ENCODE assay signal across 2 cellular contexts in the genomic region with DNA sequence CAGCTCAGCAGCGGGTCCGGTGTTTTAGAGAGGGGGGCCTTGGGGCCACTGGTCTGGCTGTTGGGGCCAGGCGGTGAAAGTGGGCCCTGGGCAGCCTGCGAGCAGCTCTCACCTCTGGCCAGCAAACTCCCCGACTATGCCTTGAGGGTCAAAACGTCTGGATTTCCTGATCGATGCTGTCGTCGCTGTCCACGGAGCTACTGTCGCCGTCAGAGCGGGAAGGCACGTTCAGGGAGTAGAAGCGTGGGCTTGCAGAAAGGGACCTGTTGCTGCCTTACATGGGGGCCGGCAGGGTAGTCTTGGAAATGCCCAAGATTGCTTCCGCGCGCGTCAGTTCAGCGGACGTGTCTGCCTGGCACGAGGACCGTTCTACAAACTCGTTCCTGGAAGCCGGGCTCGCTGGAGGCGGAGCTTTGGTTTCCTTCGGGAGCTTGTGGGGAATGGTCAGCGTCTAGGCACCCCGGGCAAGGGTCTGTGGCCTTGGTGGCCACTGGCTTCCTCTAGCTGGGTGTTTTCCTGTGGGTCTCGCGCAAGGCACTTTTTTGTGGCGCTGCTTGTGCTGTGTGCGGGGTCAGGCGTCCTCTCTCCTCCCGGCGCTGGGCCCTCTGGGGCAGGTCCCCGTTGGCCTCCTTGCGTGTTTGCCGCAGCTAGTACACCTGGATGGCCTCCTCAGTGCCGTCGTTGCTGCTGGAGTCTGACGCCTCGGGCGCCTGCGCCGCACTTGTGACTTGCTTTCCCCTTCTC.
TF ChIP-seq lines count a peak whose summit lies in the region.

No MANE protein-coding gene starts in this region.

TF ChIP-seq in H1, 55 proteins besides CTCF, POLR2A, EP300 and RAD21 (continues in another document):
- no peak for TF ChIP-seq BRCA1 (IDR thresholded peaks at IDR 0.05; ENCODE audit: low read depth, low read length)
- TF ChIP-seq, protein P1, sequence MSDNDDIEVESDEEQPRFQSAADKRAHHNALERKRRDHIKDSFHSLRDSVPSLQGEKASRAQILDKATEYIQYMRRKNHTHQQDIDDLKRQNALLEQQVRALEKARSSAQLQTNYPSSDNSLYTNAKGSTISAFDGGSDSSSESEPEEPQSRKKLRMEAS (IDR thresholded peaks at IDR 0.05): no peak
- TF ChIP-seq GTF2F1 (IDR thresholded peaks at IDR 0.05; ENCODE audit: borderline replicate concordance, low read depth, low read length): no peak
- TF ChIP-seq SIX5 (IDR thresholded peaks at IDR 0.05; ENCODE audit: low read depth, low read length): no peak
- TF ChIP-seq SP1 (IDR thresholded peaks at IDR 0.05; ENCODE audit: low read depth, low read length): no peak
- TF ChIP-seq TEAD4 (IDR thresholded peaks at IDR 0.05; ENCODE audit: low read depth, low read length): no peak
- no peak for TF ChIP-seq CHD1 (IDR thresholded peaks at IDR 0.05; ENCODE audit: low read depth, low read length)
- TF ChIP-seq CTBP2 (IDR thresholded peaks at IDR 0.05; ENCODE audit: borderline replicate concordance, insufficient read depth, insufficient read length, low read length): no peak
- TF ChIP-seq EGR1 (IDR thresholded peaks at IDR 0.05; ENCODE audit: borderline replicate concordance, low read depth, low read length): no peak
- no peak for TF ChIP-seq NANOG (IDR thresholded peaks at IDR 0.05; ENCODE audit: insufficient read depth, low read depth, low read length, poor library complexity, severe bottlenecking)
- TF ChIP-seq SIN3A (conservative IDR thresholded peaks at IDR 0.05 in 1 of 2, IDR thresholded peaks at IDR 0.05 in 1 of 2; ENCODE audit: low read depth in 1 of 2, low read length in 2 of 2): no peak
- TF ChIP-seq, protein P2, sequence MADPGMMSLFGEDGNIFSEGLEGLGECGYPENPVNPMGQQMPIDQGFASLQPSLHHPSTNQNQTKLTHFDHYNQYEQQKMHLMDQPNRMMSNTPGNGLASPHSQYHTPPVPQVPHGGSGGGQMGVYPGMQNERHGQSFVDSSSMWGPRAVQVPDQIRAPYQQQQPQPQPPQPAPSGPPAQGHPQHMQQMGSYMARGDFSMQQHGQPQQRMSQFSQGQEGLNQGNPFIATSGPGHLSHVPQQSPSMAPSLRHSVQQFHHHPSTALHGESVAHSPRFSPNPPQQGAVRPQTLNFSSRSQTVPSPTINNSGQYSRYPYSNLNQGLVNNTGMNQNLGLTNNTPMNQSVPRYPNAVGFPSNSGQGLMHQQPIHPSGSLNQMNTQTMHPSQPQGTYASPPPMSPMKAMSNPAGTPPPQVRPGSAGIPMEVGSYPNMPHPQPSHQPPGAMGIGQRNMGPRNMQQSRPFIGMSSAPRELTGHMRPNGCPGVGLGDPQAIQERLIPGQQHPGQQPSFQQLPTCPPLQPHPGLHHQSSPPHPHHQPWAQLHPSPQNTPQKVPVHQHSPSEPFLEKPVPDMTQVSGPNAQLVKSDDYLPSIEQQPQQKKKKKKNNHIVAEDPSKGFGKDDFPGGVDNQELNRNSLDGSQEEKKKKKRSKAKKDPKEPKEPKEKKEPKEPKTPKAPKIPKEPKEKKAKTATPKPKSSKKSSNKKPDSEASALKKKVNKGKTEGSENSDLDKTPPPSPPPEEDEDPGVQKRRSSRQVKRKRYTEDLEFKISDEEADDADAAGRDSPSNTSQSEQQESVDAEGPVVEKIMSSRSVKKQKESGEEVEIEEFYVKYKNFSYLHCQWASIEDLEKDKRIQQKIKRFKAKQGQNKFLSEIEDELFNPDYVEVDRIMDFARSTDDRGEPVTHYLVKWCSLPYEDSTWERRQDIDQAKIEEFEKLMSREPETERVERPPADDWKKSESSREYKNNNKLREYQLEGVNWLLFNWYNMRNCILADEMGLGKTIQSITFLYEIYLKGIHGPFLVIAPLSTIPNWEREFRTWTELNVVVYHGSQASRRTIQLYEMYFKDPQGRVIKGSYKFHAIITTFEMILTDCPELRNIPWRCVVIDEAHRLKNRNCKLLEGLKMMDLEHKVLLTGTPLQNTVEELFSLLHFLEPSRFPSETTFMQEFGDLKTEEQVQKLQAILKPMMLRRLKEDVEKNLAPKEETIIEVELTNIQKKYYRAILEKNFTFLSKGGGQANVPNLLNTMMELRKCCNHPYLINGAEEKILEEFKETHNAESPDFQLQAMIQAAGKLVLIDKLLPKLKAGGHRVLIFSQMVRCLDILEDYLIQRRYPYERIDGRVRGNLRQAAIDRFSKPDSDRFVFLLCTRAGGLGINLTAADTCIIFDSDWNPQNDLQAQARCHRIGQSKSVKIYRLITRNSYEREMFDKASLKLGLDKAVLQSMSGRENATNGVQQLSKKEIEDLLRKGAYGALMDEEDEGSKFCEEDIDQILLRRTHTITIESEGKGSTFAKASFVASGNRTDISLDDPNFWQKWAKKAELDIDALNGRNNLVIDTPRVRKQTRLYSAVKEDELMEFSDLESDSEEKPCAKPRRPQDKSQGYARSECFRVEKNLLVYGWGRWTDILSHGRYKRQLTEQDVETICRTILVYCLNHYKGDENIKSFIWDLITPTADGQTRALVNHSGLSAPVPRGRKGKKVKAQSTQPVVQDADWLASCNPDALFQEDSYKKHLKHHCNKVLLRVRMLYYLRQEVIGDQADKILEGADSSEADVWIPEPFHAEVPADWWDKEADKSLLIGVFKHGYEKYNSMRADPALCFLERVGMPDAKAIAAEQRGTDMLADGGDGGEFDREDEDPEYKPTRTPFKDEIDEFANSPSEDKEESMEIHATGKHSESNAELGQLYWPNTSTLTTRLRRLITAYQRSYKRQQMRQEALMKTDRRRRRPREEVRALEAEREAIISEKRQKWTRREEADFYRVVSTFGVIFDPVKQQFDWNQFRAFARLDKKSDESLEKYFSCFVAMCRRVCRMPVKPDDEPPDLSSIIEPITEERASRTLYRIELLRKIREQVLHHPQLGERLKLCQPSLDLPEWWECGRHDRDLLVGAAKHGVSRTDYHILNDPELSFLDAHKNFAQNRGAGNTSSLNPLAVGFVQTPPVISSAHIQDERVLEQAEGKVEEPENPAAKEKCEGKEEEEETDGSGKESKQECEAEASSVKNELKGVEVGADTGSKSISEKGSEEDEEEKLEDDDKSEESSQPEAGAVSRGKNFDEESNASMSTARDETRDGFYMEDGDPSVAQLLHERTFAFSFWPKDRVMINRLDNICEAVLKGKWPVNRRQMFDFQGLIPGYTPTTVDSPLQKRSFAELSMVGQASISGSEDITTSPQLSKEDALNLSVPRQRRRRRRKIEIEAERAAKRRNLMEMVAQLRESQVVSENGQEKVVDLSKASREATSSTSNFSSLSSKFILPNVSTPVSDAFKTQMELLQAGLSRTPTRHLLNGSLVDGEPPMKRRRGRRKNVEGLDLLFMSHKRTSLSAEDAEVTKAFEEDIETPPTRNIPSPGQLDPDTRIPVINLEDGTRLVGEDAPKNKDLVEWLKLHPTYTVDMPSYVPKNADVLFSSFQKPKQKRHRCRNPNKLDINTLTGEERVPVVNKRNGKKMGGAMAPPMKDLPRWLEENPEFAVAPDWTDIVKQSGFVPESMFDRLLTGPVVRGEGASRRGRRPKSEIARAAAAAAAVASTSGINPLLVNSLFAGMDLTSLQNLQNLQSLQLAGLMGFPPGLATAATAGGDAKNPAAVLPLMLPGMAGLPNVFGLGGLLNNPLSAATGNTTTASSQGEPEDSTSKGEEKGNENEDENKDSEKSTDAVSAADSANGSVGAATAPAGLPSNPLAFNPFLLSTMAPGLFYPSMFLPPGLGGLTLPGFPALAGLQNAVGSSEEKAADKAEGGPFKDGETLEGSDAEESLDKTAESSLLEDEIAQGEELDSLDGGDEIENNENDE (IDR thresholded peaks at IDR 0.05; ENCODE audit: insufficient replicate concordance, low read length): no peak

TF ChIP-seq in WTC11, 78 proteins besides CTCF, POLR2A, EP300 and RAD21:
- TF ChIP-seq ZNF232 (CRISPR knock-in tag; IDR thresholded peaks at IDR 0.05) (no peak), JAZF1 (CRISPR knock-in tag; IDR thresholded peaks at IDR 0.05) (no peak), ZNF121 (CRISPR knock-in tag; IDR thresholded peaks at IDR 0.05) (no peak), RELA (CRISPR knock-in tag; IDR thresholded peaks at IDR 0.05; ENCODE audit: borderline replicate concordance) (no peak)
- TF ChIP-seq, protein P3, sequence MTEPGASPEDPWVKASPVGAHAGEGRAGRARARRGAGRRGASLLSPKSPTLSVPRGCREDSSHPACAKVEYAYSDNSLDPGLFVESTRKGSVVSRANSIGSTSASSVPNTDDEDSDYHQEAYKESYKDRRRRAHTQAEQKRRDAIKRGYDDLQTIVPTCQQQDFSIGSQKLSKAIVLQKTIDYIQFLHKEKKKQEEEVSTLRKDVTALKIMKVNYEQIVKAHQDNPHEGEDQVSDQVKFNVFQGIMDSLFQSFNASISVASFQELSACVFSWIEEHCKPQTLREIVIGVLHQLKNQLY (CRISPR knock-in tag; IDR thresholded peaks at IDR 0.05): no peak
